8 cellular contexts compared by ENCODE assay signal in the genomic region with DNA sequence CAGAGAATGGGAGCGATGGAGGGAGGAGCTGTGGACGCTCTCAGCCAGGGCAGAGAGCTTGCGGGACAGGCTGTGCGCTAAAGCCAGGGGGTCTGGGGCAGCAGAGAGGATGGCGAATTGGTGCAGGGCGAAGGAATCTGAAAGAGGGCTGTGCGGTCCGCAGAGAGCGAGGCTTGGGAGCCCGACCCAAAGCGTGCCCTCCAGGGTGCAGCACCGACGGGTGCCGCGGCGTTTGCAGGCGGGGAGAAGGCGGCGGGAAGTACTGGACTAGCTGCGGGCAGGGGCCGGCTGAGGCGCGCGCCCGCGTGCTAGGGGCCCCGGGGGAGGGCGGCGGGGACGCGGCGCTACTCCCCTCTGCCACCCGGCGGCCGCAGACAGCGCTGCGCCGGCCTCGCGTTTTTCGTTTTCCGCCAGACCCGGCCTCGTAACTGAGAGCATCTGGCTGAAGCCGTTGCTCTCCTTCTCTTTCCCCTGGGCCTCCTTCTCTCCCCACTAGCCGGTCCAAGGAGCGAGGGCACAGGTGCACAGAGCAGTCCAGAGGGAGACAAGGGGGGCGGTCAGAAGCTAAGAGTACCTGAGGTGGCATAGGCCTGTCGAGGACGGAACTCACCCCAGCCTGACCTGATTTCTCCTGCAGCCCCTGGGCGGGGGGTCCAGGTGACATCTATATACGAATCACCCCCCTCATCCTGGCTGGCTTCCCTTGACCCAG. TPM values are rescaled to one million over a fixed set of nuclear protein-coding genes. Genes with fewer than 3 reads are reported as not detected.
A peak's percentile ranks its signal among the peaks of the same experiment; 100 is the strongest.
DNase-seq lines count a peak whose midpoint lies in the region; ATAC-seq, FAIRE-seq and TF ChIP-seq lines count a peak whose summit lies in the region.

No MANE protein-coding gene starts in this region.

- H3K4me1 ChIP-seq in trophoblast cell (ENCODE audit: control insufficient read depth in 1 of 2, insufficient read depth in 2 of 2, low read length in 2 of 2): no peaks in the 10 kb centered on the region
- H3K4me1 ChIP-seq in aorta (ENCODE audit: control insufficient read depth in 1 of 2, insufficient read depth in 2 of 2, low read length in 2 of 2): no peaks in the 10 kb centered on the region

- no peaks in the 10 kb centered on the region for H3K79me1 ChIP-seq in trophoblast cell (ENCODE audit: low read length)

- peak overlapping the region; percentile 58 for H3K4me2 ChIP-seq in trophoblast cell (ENCODE audit: low read length)

- H3K18ac ChIP-seq in trophoblast cell (ENCODE audit: low read length): no peak overlapping the region

- WGBS in trophoblast cell (ENCODE audit: extremely low coverage, insufficient coverage, insufficient read length): no CpG with 5 or more reads among the region's 52 CpGs
- WGBS in aorta, 2 donors: 7 to 14% methylated on average over 15 to 52 of the region's 52 CpGs

- H3K23ac ChIP-seq in trophoblast cell (ENCODE audit: low read length): no peak overlapping the region

- no peak overlapping the region for H3K4ac ChIP-seq in trophoblast cell (ENCODE audit: low read depth, low read length)

- H2BK12ac ChIP-seq in trophoblast cell (ENCODE audit: low read length): no peak overlapping the region

- DNase-seq in AG09319 (ENCODE audit: extremely low read depth, low read depth): no peak
- peak; percentile 69 for DNase-seq in GM19239 (ENCODE audit: insufficient read length, low spot score)
- peak; percentile 70 for DNase-seq in NOMO-1 treated with dmso at 0.1 percent for 144 hours (lab: John Stamatoyannopoulos, UW; ENCODE audit: unreplicated experiment)
- peak; percentile 45 for DNase-seq in amniotic epithelial cell (ENCODE audit: low read depth)
- peak; percentile 80 for DNase-seq in left ventricle myocardium superior
- DNase-seq in trophoblast cell: peak; percentile 25 to 60
- peak in 1 of 2 donors; percentile 61 for DNase-seq in aorta

- no peak overlapping the region for H3K14ac ChIP-seq in trophoblast cell (ENCODE audit: low read length)

- H3K9me3 ChIP-seq in trophoblast cell (ENCODE audit: insufficient read depth, low read depth, low read length): peaks cover 5% of the 10 kb centered on the region
- no peaks in the 10 kb centered on the region for H3K9me3 ChIP-seq in aorta (ENCODE audit: control insufficient read depth, low read length)

- H3K27ac ChIP-seq in trophoblast cell (ENCODE audit: low read depth, low read length): no peak overlapping the region
- no peak overlapping the region for H3K27ac ChIP-seq in aorta (ENCODE audit: low read depth in 1 of 2, low read length in 2 of 2)

- H2BK120ac ChIP-seq in trophoblast cell (ENCODE audit: insufficient read depth, low read length, poor library complexity): no peak overlapping the region

- H3K9ac ChIP-seq in trophoblast cell (ENCODE audit: low read length): no peak overlapping the region

- H4K91ac ChIP-seq in trophoblast cell (ENCODE audit: low read depth, low read length): no peak overlapping the region

- ATAC-seq in left ventricle myocardium superior (peak; percentile 96), aorta (ENCODE audit: low FRiP score) (peak; percentile 82), GM19455 (IDR thresholded peaks at IDR 0.05; ENCODE audit: unreplicated experiment) (no peak)

- H2AFZ ChIP-seq in trophoblast cell (ENCODE audit: insufficient read depth, low read length, poor library complexity): no peak overlapping the region

- no peak overlapping the region for H4K12ac ChIP-seq in trophoblast cell (ENCODE audit: low read depth, low read length)

- TF ChIP-seq CTCF in AG09319 (IDR thresholded peaks at IDR 0.05; ENCODE audit: low read depth, low read length): peak; percentile 54

- no peak for FAIRE-seq in GM19239 (lab: Jason Lieb, UNC)

- H3K27me3 ChIP-seq in trophoblast cell (ENCODE audit: insufficient read depth, low read length) (no peaks in the 10 kb centered on the region), aorta (ENCODE audit: control insufficient read depth in 1 of 2, insufficient read depth in 2 of 2, low read length in 1 of 2) (no peaks in the 10 kb centered on the region)

- H3K36me3 ChIP-seq in trophoblast cell (ENCODE audit: control insufficient read depth in 1 of 2, insufficient read depth in 2 of 2, low read length in 2 of 2): no peaks in the 10 kb centered on the region
- H3K36me3 ChIP-seq in aorta (ENCODE audit: control insufficient read depth in 1 of 2, insufficient read depth in 2 of 2, low read length in 1 of 2): no peaks in the 10 kb centered on the region

- no peaks in the 10 kb centered on the region for H3K79me2 ChIP-seq in trophoblast cell (ENCODE audit: control insufficient read depth, insufficient read depth, low read length, poor library complexity)

- H2AK5ac ChIP-seq in trophoblast cell (ENCODE audit: low read length): no peak overlapping the region

- H3K4me3 ChIP-seq in trophoblast cell (ENCODE audit: low read depth, low read length) (peak overlapping the region; percentile 64), aorta (ENCODE audit: low read length in 2 of 2) (peak overlapping the region in 1 of 2 donors; percentile 16)

- H2BK5ac ChIP-seq in trophoblast cell (ENCODE audit: low read depth, low read length, poor library complexity): no peak overlapping the region

- no peak overlapping the region for H4K8ac ChIP-seq in trophoblast cell (ENCODE audit: low read depth, low read length)

- intact Hi-C loops in left ventricle myocardium superior (cut with micrococcal nuclease): no loop called here
- intact Hi-C loops in aorta (cut with DNase I): no loop called here

RNA-seq across cellular contexts. Expression of a gene that starts 24.9 kb away (rescaled TPM):
- total RNA-seq in left ventricle myocardium superior: 1.2 TPM
- polyA plus RNA-seq in trophoblast cell (2013): 0.29 and 0.36 TPM in 2 replicates
- total RNA-seq in aorta: 1 to 10 TPM; 1.3 to 2.2 TPM
- under 1 TPM in 1 of 2 donors, not detected in 1; 0.38 TPM for polyA plus RNA-seq in aorta
